Comparison of ENCODE assay signal across 10 cellular contexts in the genomic region with DNA sequence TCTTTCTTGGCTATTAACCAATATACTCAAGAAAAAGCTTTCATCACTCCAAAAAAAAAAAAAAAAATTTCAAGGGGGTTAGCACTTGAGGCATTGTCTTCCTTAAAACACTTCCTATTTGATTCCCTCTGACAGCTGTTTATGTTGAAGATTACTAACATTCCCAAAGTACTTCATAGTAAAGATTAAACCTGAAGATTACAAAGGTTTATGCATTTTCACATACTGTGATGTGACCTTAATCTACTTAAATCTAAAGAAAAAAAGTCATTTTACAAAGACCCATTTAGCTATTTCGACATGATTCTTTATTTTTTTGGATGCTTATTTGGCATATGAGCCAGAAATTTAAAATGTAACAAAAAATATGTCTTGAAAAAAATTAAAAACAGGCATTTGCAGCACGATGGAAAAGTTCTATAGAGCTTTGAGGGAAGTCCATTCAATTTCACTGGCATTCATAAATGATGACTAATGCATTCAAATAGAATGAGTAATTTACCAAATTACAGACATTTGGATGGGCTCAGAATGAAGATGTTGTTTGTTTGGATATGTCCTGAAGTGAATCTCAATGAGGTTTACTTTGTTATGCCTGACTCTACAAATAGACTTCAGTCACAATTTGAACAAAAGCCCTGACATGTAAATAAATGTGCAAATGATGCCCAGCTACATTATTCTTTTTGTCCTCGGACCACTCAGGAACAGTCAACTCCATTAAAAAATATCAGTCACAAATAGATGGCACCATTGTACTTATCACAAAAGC.
A peak's percentile ranks its signal among the peaks of the same experiment; 100 is the strongest.
DNase-seq lines count a peak whose midpoint lies in the region; ATAC-seq, FAIRE-seq and TF ChIP-seq lines count a peak whose summit lies in the region.
"Had no signal": no experiment of that assay in that cellular context is flagged by ENCODE, and none has a peak within 500 bp of the region (broad histone marks: within the 10 kb centered on the region; RNA-seq: fewer than 3 reads in every experiment).

No MANE protein-coding gene starts in this region.

- intact Hi-C loops in sciatic nerve (cut with DNase I): no loop called here
- intact Hi-C loops in naive thymus-derived CD4-positive, alpha-beta T cell (cut with micrococcal nuclease): no loop called here

- no peaks in the 10 kb centered on the region for H3K27me3 Mint-ChIP-seq in naive thymus-derived CD4-positive, alpha-beta T cell
- H3K27me3 Mint-ChIP-seq: activated CD4-positive, alpha-beta T cell treated with anti-CD3 and anti-CD28 coated beads, Interleukin-2, amount 10 ng/mL, durations not matched to agents 7 days and 5 days had no signal

- H3F3A ChIP-seq in MM.1S (ENCODE audit: insufficient read depth, low read length): no peaks in the 10 kb centered on the region

- CTCF ChIA-PET in naive thymus-derived CD4-positive, alpha-beta T cell (lab: Charles Lee): no interaction called here

- H3K4me1 ChIP-seq in naive thymus-derived CD4-positive, alpha-beta T cell (ENCODE audit: control insufficient read depth in 2 of 2, insufficient read depth in 2 of 2, low read length in 2 of 2): no peaks in the 10 kb centered on the region
- H3K4me1 ChIP-seq in MM.1S (ENCODE audit: low read length): no peaks in the 10 kb centered on the region

- peak; percentile 15 for FAIRE-seq in H54 (lab: Jason Lieb, UNC)
- FAIRE-seq in endometrium (lab: Jason Lieb, UNC): peak; percentile 48

- H3K4me3 ChIP-seq in skeletal muscle cell (ENCODE audit: low read depth, low read length) (no peak overlapping the region), MM.1S (ENCODE audit: low read length) (no peak overlapping the region)
- H3K4me3 ChIP-seq in naive thymus-derived CD4-positive, alpha-beta T cell (ENCODE audit: low read length): no peak overlapping the region
- H3K4me3 ChIP-seq: cardiac muscle cell had no signal

- no peak overlapping the region for H2AFZ ChIP-seq in MM.1S (ENCODE audit: low read length)

- H3K9me3 Mint-ChIP-seq in naive thymus-derived CD4-positive, alpha-beta T cell: peaks cover 0 to 17% (median 0%) of the 10 kb centered on the region in 11 donors
- H3K9me3 Mint-ChIP-seq: activated CD4-positive, alpha-beta T cell treated with anti-CD3 and anti-CD28 coated beads, Interleukin-2, amount 10 ng/mL, durations not matched to agents 7 days and 5 days had no signal

- no peaks in the 10 kb centered on the region for H3K79me2 ChIP-seq in MM.1S (ENCODE audit: low read length)

- H3K27ac ChIP-seq in naive thymus-derived CD4-positive, alpha-beta T cell (ENCODE audit: low read depth, low read length): no peak overlapping the region
- H3K27ac ChIP-seq in MM.1S (ENCODE audit: low read length): no peak overlapping the region
- H3K27ac ChIP-seq: cardiac muscle cell had no signal

- TF ChIP-seq POLR2A in H54 (IDR thresholded peaks at IDR 0.05; ENCODE audit: low read depth, low read length): no peak

- H3K9me3 ChIP-seq in naive thymus-derived CD4-positive, alpha-beta T cell (ENCODE audit: control insufficient read depth in 2 of 3, low read length in 3 of 3): no peaks in the 10 kb centered on the region
- H3K9me3 ChIP-seq in MM.1S (replicated peaks; ENCODE audit: insufficient read depth, low read length): no peaks in the 10 kb centered on the region

- H3K9me2 ChIP-seq in MM.1S (replicated peaks; ENCODE audit: insufficient read depth, low read length): no peaks in the 10 kb centered on the region

- H3K4me1 Mint-ChIP-seq in naive thymus-derived CD4-positive, alpha-beta T cell: no peaks in the 10 kb centered on the region
- H3K4me1 Mint-ChIP-seq: activated CD4-positive, alpha-beta T cell treated with anti-CD3 and anti-CD28 coated beads, Interleukin-2, amount 10 ng/mL, durations not matched to agents 7 days and 5 days had no signal

- H3K36me3 Mint-ChIP-seq in naive thymus-derived CD4-positive, alpha-beta T cell: no peaks in the 10 kb centered on the region

- H3K4me2 ChIP-seq in MM.1S (ENCODE audit: low read depth, low read length): no peak overlapping the region

- DNase-seq in H54 (ENCODE audit: insufficient read length, low spot score): peak; percentile 3
- DNase-seq in NCI-H446 treated with DMSO at 0.1 percent for 48 hours (lab: John Stamatoyannopoulos, UW): peak; percentile 82
- peak; percentile 54 for DNase-seq in skeletal muscle cell (ENCODE audit: low read depth)
- no peak for DNase-seq in sciatic nerve (ENCODE audit: low spot score)
- DNase-seq in naive thymus-derived CD4-positive, alpha-beta T cell: no peak
- no peak for DNase-seq in D341Med (ENCODE audit: low spot score)
- DNase-seq in MM.1S: no peak
- DNase-seq: activated CD4-positive, alpha-beta T cell treated with anti-CD3 and anti-CD28 coated beads, Interleukin-2, amount 10 ng/mL, durations not matched to agents 7 days and 5 days had no signal

- H3K27ac Mint-ChIP-seq in naive thymus-derived CD4-positive, alpha-beta T cell: no peak overlapping the region
- H3K27ac Mint-ChIP-seq: activated CD4-positive, alpha-beta T cell treated with anti-CD3 and anti-CD28 coated beads, Interleukin-2, amount 10 ng/mL, durations not matched to agents 7 days and 5 days had no signal

- ATAC-seq in sciatic nerve: no peak
- ATAC-seq in naive thymus-derived CD4-positive, alpha-beta T cell: no peak

- H4K20me1 ChIP-seq in MM.1S (ENCODE audit: insufficient read depth, low read length): no peaks in the 10 kb centered on the region

- no peak overlapping the region for H3K4me3 Mint-ChIP-seq in naive thymus-derived CD4-positive, alpha-beta T cell
- H3K4me3 Mint-ChIP-seq: activated CD4-positive, alpha-beta T cell treated with anti-CD3 and anti-CD28 coated beads, Interleukin-2, amount 10 ng/mL, durations not matched to agents 7 days and 5 days had no signal

- POLR2A ChIA-PET in naive thymus-derived CD4-positive, alpha-beta T cell (lab: Charles Lee): no interaction called here

- no peaks in the 10 kb centered on the region for H3K36me3 ChIP-seq in naive thymus-derived CD4-positive, alpha-beta T cell (ENCODE audit: control insufficient read depth in 2 of 3, insufficient read depth in 3 of 3, low read length in 3 of 3)
- H3K36me3 ChIP-seq in MM.1S (replicated peaks; ENCODE audit: insufficient read depth, low read length): no peaks in the 10 kb centered on the region
- H3K36me3 ChIP-seq: cardiac muscle cell had no signal

- TF ChIP-seq CTCF in MM.1S (IDR thresholded peaks at IDR 0.05; ENCODE audit: low read length): no peak

- H3K9ac ChIP-seq in MM.1S (ENCODE audit: low read length): no peak overlapping the region

- H3K27me3 ChIP-seq in naive thymus-derived CD4-positive, alpha-beta T cell (ENCODE audit: control insufficient read depth in 2 of 2, insufficient read depth in 2 of 2, low read length in 2 of 2): no peaks in the 10 kb centered on the region
- H3K27me3 ChIP-seq in MM.1S (replicated peaks; ENCODE audit: insufficient read depth, low read length): no peaks in the 10 kb centered on the region
- H3K27me3 ChIP-seq: cardiac muscle cell had no signal

Comparison
In these comparisons a context has a peak if more than half of its experiments do, and no peak if none do; other contexts are left out.
1. DNase-seq: peak in H54 (single experiment), NCI-H446 treated with DMSO at 0.1 percent for 48 hours (single experiment) and skeletal muscle cell (single experiment); none in sciatic nerve (single experiment), naive thymus-derived CD4-positive, alpha-beta T cell (0 of 9), D341Med (single experiment) and MM.1S (single experiment).